Comparison of ENCODE assay signal across 4 cellular contexts in the genomic region with DNA sequence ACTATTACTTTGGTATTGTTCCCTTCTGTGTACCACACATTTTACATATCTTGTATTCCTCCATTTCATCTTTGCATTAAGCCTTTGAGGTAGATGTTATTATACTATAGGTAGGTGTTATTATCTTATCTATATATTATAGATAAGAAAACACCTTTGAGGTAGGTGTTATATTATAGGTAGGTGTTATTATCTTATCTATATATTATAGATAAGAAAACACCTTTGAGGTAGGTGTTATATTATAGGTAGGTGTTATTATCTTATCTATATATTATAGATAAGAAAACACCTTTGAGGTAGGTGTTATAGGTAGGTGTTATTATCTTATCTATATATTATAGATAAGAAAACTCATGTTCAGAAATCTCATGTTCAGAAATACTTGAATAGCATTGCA.
A peak's percentile ranks its signal among the peaks of the same experiment; 100 is the strongest.
DNase-seq lines count a peak whose midpoint lies in the region; ATAC-seq, FAIRE-seq and TF ChIP-seq lines count a peak whose summit lies in the region.
"Not testable (repeated sequence)": the region's sequence is repeated elsewhere in the genome, so short reads cannot be mapped to it uniquely, and the experiment has no call there.

No MANE protein-coding gene starts in this region.

- H3K36me3 ChIP-seq in pancreas, result not testable (repeated sequence)

- peak; percentile 28 for FAIRE-seq in RCC 7860 (lab: Jason Lieb, UNC)
- peak; percentile 99 for FAIRE-seq in colon (lab: Jason Lieb, UNC)
- FAIRE-seq in frontal cortex (lab: Jason Lieb, UNC), result peak; percentile 95
- peak; percentile 76 for FAIRE-seq in pancreas (lab: Jason Lieb, UNC)

- intact Hi-C loops in pancreas (cut with DNase I), result not testable (repeated sequence)

- H3K27ac ChIP-seq in pancreas, result not testable (repeated sequence)

- not testable (repeated sequence) for ATAC-seq in pancreas

- not testable (repeated sequence) for H3K4me3 ChIP-seq in pancreas

- H3K9me3 ChIP-seq in pancreas, result not testable (repeated sequence)

- not testable (repeated sequence) for H3K27me3 ChIP-seq in pancreas

- DNase-seq in RCC 7860 (ENCODE audit: low spot score); frontal cortex (ENCODE audit: low spot score in 2 of 2); pancreas: not testable (repeated sequence)

- TF ChIP-seq CTCF in pancreas (IDR thresholded peaks at IDR 0.05), result not testable (repeated sequence)

- not testable (repeated sequence) for H3K4me1 ChIP-seq in pancreas
